In genomic region chr9:98425079-98425478, GRCh38 we compare ENCODE assay signal across 39 cellular contexts.
"Had no signal": no experiment of that assay in that cellular context is flagged by ENCODE, and none has a peak within 500 bp of the region (broad histone marks: within the 10 kb centered on the region; RNA-seq: fewer than 3 reads in every experiment).

No MANE protein-coding gene starts in this region.

- H3K27me3 Mint-ChIP-seq: activated naive CD4-positive, alpha-beta T cell treated with anti-CD3 and anti-CD28 coated beads, Interleukin-2, amount 50 U/mL, for 24 hours; activated naive CD8-positive, alpha-beta T cell; activated naive CD8-positive, alpha-beta T cell treated with anti-CD3 and anti-CD28 coated beads for 36 hours; activated naive CD8-positive, alpha-beta T cell treated with anti-CD3 and anti-CD28 coated beads, Interleukin-2, amount 50 U/mL, for 24 hours; activated T-cell treated with anti-CD3 and anti-CD28 coated beads, Interleukin-2, amount 50 U/mL, for 24 hours had no signal

- H3K36me3 ChIP-seq: adrenal gland, ascending aorta, brain microvascular endothelial cell, breast epithelium, cardiac muscle cell had no signal

- H3K36me3 Mint-ChIP-seq: activated naive CD4-positive, alpha-beta T cell treated with anti-CD3 and anti-CD28 coated beads, Interleukin-2, amount 10 ng/mL, durations not matched to agents 7 days and 5 days; activated naive CD4-positive, alpha-beta T cell treated with anti-CD3 and anti-CD28 coated beads, Interleukin-2, amount 50 U/mL, for 24 hours; activated naive CD4-positive, alpha-beta T cell treated with anti-CD3 and anti-CD28 coated beads, Interleukin-2, amount 50 U/mL, for 72 hours; activated naive CD8-positive, alpha-beta T cell; activated naive CD8-positive, alpha-beta T cell treated with anti-CD3 and anti-CD28 coated beads for 36 hours; activated naive CD8-positive, alpha-beta T cell treated with anti-CD3 and anti-CD28 coated beads, Interleukin-2, amount 10 ng/mL, durations not matched to agents 7 days and 5 days; brain had no signal

- H3K9me3 Mint-ChIP-seq: activated naive CD4-positive, alpha-beta T cell treated with anti-CD3 and anti-CD28 coated beads for 36 hours; activated naive CD4-positive, alpha-beta T cell treated with anti-CD3 and anti-CD28 coated beads, Interleukin-2, amount 10 ng/mL, durations not matched to agents 7 days and 5 days; activated naive CD4-positive, alpha-beta T cell treated with anti-CD3 and anti-CD28 coated beads, Interleukin-2, amount 50 U/mL, for 24 hours; activated naive CD8-positive, alpha-beta T cell treated with anti-CD3 and anti-CD28 coated beads for 36 hours; activated naive CD8-positive, alpha-beta T cell treated with anti-CD3 and anti-CD28 coated beads, Interleukin-2, amount 10 ng/mL, durations not matched to agents 7 days and 5 days; activated naive CD8-positive, alpha-beta T cell treated with anti-CD3 and anti-CD28 coated beads, Interleukin-2, amount 50 U/mL, for 24 hours; activated T-cell treated with anti-CD3 and anti-CD28 coated beads, Interleukin-2, amount 50 U/mL, for 24 hours; activated T-cell treated with anti-CD3 and anti-CD28 coated beads, Interleukin-2, amount 50 U/mL, for 4 hours; activated T-cell treated with anti-CD3 and anti-CD28 coated beads, Interleukin-2, amount 50 U/mL, for 72 hours; activated T-helper 1 cell treated with anti-CD3 and anti-CD28 coated beads, Interleukin-12 subunit alpha, Interleukin-12 subunit beta, Interleukin-2, Interleukin-4 antibody, amounts not matched to agents 30 ng/mL and 10 ng/mL and 1 ng/mL, durations not matched to agents 14 hours and 24 hours and 36 hours; activated T-helper 2 cell treated with anti-CD3 and anti-CD28 coated beads, Interferon-gamma antibody, Interleukin-2, Interleukin-4, amounts not matched to agents 10 μg/mL and 5 μg/mL and 100 μg/mL, durations not matched to agents 14 hours and 24 hours and 36 hours; central memory CD8-positive, alpha-beta T cell had no signal

- FAIRE-seq: astrocyte, bronchial epithelial cell had no signal

- H3K4me1 ChIP-seq: ascending aorta, body of pancreas, breast epithelium had no signal

- DNase-seq: activated effector memory CD4-positive, alpha-beta T cell treated with anti-CD3 and anti-CD28 coated beads, Interleukin-2, amount 50 U/mL, for 16 hours; activated effector memory CD4-positive, alpha-beta T cell treated with Interleukin-2 at 50 U/mL for 16 hours; activated gamma-delta T cell; activated gamma-delta T cell treated with Interleukin-2 at 50 U/mL for 16 hours; activated naive CD4-positive, alpha-beta T cell; activated naive CD4-positive, alpha-beta T cell treated with anti-CD3 and anti-CD28 coated beads for 36 hours; activated naive CD4-positive, alpha-beta T cell treated with anti-CD3 and anti-CD28 coated beads, Interleukin-2, amount 10 ng/mL, durations not matched to agents 7 days and 5 days; activated naive CD4-positive, alpha-beta T cell treated with anti-CD3 and anti-CD28 coated beads, Interleukin-2, amount 50 U/mL, for 16 hours; activated naive CD4-positive, alpha-beta T cell treated with Interleukin-2 at 50 U/mL for 16 hours; activated naive CD8-positive, alpha-beta T cell treated with anti-CD3 and anti-CD28 coated beads for 36 hours; activated naive CD8-positive, alpha-beta T cell treated with anti-CD3 and anti-CD28 coated beads, Interleukin-2, amount 10 ng/mL, durations not matched to agents 7 days and 5 days; activated naive CD8-positive, alpha-beta T cell treated with anti-CD3 and anti-CD28 coated beads, Interleukin-2, amount 50 U/mL, for 24 hours; activated T-cell treated with anti-CD3 and anti-CD28 coated beads, Interleukin-2, amount 50 U/mL, for 24 hours; activated T-cell treated with anti-CD3 and anti-CD28 coated beads, Interleukin-2, amount 50 U/mL, for 4 hours; activated T-cell treated with anti-CD3 and anti-CD28 coated beads, Interleukin-2, amount 50 U/mL, for 48 hours; activated T-cell treated with anti-CD3 and anti-CD28 coated beads, Interleukin-2, amount 50 U/mL, for 72 hours; adrenal gland; amniotic stem cell; amygdala; anterior cingulate cortex; aorta; body of pancreas; brain microvascular endothelial cell; caudate nucleus; central memory CD4-positive, alpha-beta T cell; cerebellar nuclear complex had no signal

- ATAC-seq: activated naive CD4-positive, alpha-beta T cell treated with anti-CD3 and anti-CD28 coated beads, Interleukin-2, amount 50 U/mL, for 72 hours; activated naive CD8-positive, alpha-beta T cell treated with anti-CD3 and anti-CD28 coated beads, Interleukin-2, amount 50 U/mL, for 24 hours; activated T-cell treated with anti-CD3 and anti-CD28 coated beads, Interleukin-2, amount 50 U/mL, for 4 hours; activated T-cell treated with anti-CD3 and anti-CD28 coated beads, Interleukin-2, amount 50 U/mL, for 72 hours; activated T-helper 17 cell treated with anti-CD3 and anti-CD28 coated beads, Interleukin-2, amount 50 U/mL, for 72 hours; body of pancreas had no signal

- H3K4me1 Mint-ChIP-seq: activated naive CD4-positive, alpha-beta T cell treated with anti-CD3 and anti-CD28 coated beads, Interleukin-2, amount 10 ng/mL, durations not matched to agents 7 days and 5 days; activated naive CD4-positive, alpha-beta T cell treated with anti-CD3 and anti-CD28 coated beads, Interleukin-2, amount 50 U/mL, for 24 hours; activated naive CD8-positive, alpha-beta T cell treated with anti-CD3 and anti-CD28 coated beads for 36 hours; activated naive CD8-positive, alpha-beta T cell treated with anti-CD3 and anti-CD28 coated beads, Interleukin-2, amount 10 ng/mL, durations not matched to agents 7 days and 5 days; activated naive CD8-positive, alpha-beta T cell treated with anti-CD3 and anti-CD28 coated beads, Interleukin-2, amount 50 U/mL, for 24 hours; activated T-helper 17 cell treated with anti-CD3 and anti-CD28 coated beads, Interleukin-2, amount 50 U/mL, for 72 hours; brain; central memory CD8-positive, alpha-beta T cell had no signal

- H3K27me3 ChIP-seq: adrenal gland, ascending aorta, body of pancreas, brain microvascular endothelial cell, breast epithelium, cardiac muscle cell had no signal

- H3K4me3 ChIP-seq: adrenal gland, ascending aorta, body of pancreas, breast epithelium, cardiac muscle cell had no signal

- H3K27ac ChIP-seq: adrenal gland, ascending aorta, body of pancreas, brain microvascular endothelial cell, breast epithelium, cardiac muscle cell had no signal

- H3K4me3 Mint-ChIP-seq: activated naive CD4-positive, alpha-beta T cell treated with anti-CD3 and anti-CD28 coated beads for 36 hours; activated naive CD4-positive, alpha-beta T cell treated with anti-CD3 and anti-CD28 coated beads, Interleukin-2, amount 10 ng/mL, durations not matched to agents 7 days and 5 days; activated naive CD4-positive, alpha-beta T cell treated with anti-CD3 and anti-CD28 coated beads, Interleukin-2, amount 50 U/mL, for 24 hours; activated naive CD8-positive, alpha-beta T cell; activated naive CD8-positive, alpha-beta T cell treated with anti-CD3 and anti-CD28 coated beads for 36 hours; activated naive CD8-positive, alpha-beta T cell treated with anti-CD3 and anti-CD28 coated beads, Interleukin-2, amount 10 ng/mL, durations not matched to agents 7 days and 5 days; activated naive CD8-positive, alpha-beta T cell treated with anti-CD3 and anti-CD28 coated beads, Interleukin-2, amount 50 U/mL, for 24 hours; activated T-cell treated with anti-CD3 and anti-CD28 coated beads, Interleukin-2, amount 50 U/mL, for 24 hours; activated T-cell treated with anti-CD3 and anti-CD28 coated beads, Interleukin-2, amount 50 U/mL, for 4 hours; activated T-cell treated with anti-CD3 and anti-CD28 coated beads, Interleukin-2, amount 50 U/mL, for 72 hours; activated T-helper 1 cell treated with anti-CD3 and anti-CD28 coated beads, Interleukin-12 subunit alpha, Interleukin-12 subunit beta, Interleukin-2, Interleukin-4 antibody, amounts not matched to agents 30 ng/mL and 10 ng/mL and 1 ng/mL, durations not matched to agents 14 hours and 24 hours and 36 hours; activated T-helper 17 cell treated with anti-CD3 and anti-CD28 coated beads, Interleukin-2, amount 50 U/mL, for 72 hours; brain; central memory CD8-positive, alpha-beta T cell had no signal

- H3K9me3 ChIP-seq: adrenal gland, ascending aorta, body of pancreas, breast epithelium had no signal

- H3K27ac Mint-ChIP-seq: activated naive CD4-positive, alpha-beta T cell treated with anti-CD3 and anti-CD28 coated beads for 36 hours; activated naive CD4-positive, alpha-beta T cell treated with anti-CD3 and anti-CD28 coated beads, Interleukin-2, amount 10 ng/mL, durations not matched to agents 7 days and 5 days; activated naive CD4-positive, alpha-beta T cell treated with anti-CD3 and anti-CD28 coated beads, Interleukin-2, amount 50 U/mL, for 24 hours; activated naive CD4-positive, alpha-beta T cell treated with anti-CD3 and anti-CD28 coated beads, Interleukin-2, amount 50 U/mL, for 72 hours; activated naive CD8-positive, alpha-beta T cell; activated naive CD8-positive, alpha-beta T cell treated with anti-CD3 and anti-CD28 coated beads for 36 hours; activated naive CD8-positive, alpha-beta T cell treated with anti-CD3 and anti-CD28 coated beads, Interleukin-2, amount 10 ng/mL, durations not matched to agents 7 days and 5 days; activated naive CD8-positive, alpha-beta T cell treated with anti-CD3 and anti-CD28 coated beads, Interleukin-2, amount 50 U/mL, for 24 hours; activated T-cell treated with anti-CD3 and anti-CD28 coated beads, Interleukin-2, amount 50 U/mL, for 24 hours; activated T-cell treated with anti-CD3 and anti-CD28 coated beads, Interleukin-2, amount 50 U/mL, for 72 hours; activated T-helper 1 cell treated with anti-CD3 and anti-CD28 coated beads, Interleukin-12 subunit alpha, Interleukin-12 subunit beta, Interleukin-2, Interleukin-4 antibody, amounts not matched to agents 30 ng/mL and 10 ng/mL and 1 ng/mL, durations not matched to agents 14 hours and 24 hours and 36 hours; activated T-helper 17 cell treated with anti-CD3 and anti-CD28 coated beads, Interleukin-2, amount 50 U/mL, for 72 hours; activated T-helper 2 cell treated with anti-CD3 and anti-CD28 coated beads, Interferon-gamma antibody, Interleukin-2, Interleukin-4, amounts not matched to agents 10 μg/mL and 5 μg/mL and 100 μg/mL, durations not matched to agents 14 hours and 24 hours and 36 hours; brain had no signal
